In genomic region chr3:123336441-123336851, GRCh38 we compare ENCODE assay signal across 18 cellular contexts.
DNase-seq lines count a peak whose midpoint lies in the region; ATAC-seq and TF ChIP-seq lines count a peak whose summit lies in the region.
"Had no signal": no experiment of that assay in that cellular context is flagged by ENCODE, and none has a peak within 500 bp of the region (broad histone marks: within the 10 kb centered on the region; RNA-seq: fewer than 3 reads in every experiment).

No MANE protein-coding gene starts in this region.

- H3K27ac Mint-ChIP-seq in T-helper 17 cell, result peak overlapping the region; percentile 83
- H3K27ac Mint-ChIP-seq: B cell had no signal

- 0 out of 22 replicates have a peak, but pooled peaks cover 0 to 6% (median 0%) of the 10 kb centered on the region in 11 experiments for H3K9me3 ChIP-seq in BLaER1 treated with 17β-estradiol and CSF1 and Interleukin-3, amounts not matched to agents 10 nM and 100 nM (replicated peaks in 1 of 11)
- H3K9me3 ChIP-seq in T-helper 17 cell (ENCODE audit: control insufficient read depth, low read length, poor library complexity, severe bottlenecking), result no peaks in the 10 kb centered on the region
- no peaks in the 10 kb centered on the region for H3K9me3 ChIP-seq in left ventricle myocardium inferior (replicated peaks)
- H3K9me3 ChIP-seq in sigmoid colon, result no peaks in the 10 kb centered on the region

- ATAC-seq in T-helper 17 cell (no peak), foreskin keratinocyte (no peak)
- ATAC-seq: HepG2, PC-3 had no signal

- no peak for TF ChIP-seq CTCF in left ventricle myocardium inferior (IDR thresholded peaks at IDR 0.05; ENCODE audit: borderline replicate concordance)
- TF ChIP-seq CTCF in sigmoid colon (IDR thresholded peaks at IDR 0.05), result no peak
- TF ChIP-seq CTCF in foreskin keratinocyte (conservative IDR thresholded peaks at IDR 0.05), result no peak

- no peak overlapping the region for H3K4me3 ChIP-seq in BLaER1 treated with 17β-estradiol and CSF1 and Interleukin-3, amounts not matched to agents 10 nM and 100 nM
- H3K4me3 ChIP-seq in left ventricle myocardium inferior (no peak overlapping the region), sigmoid colon (no peak overlapping the region)

- no peak for TF ChIP-seq POLR2A in sigmoid colon (IDR thresholded peaks at IDR 0.05)

- H3K4me1 Mint-ChIP-seq in T-helper 17 cell, result peaks cover 13% of the 10 kb centered on the region
- H3K4me1 Mint-ChIP-seq: B cell had no signal

- peaks cover 7 to 84% (median 70%) of the 10 kb centered on the region in 10 experiments for H3K4me1 ChIP-seq in BLaER1 treated with 17β-estradiol and CSF1 and Interleukin-3, amounts not matched to agents 10 nM and 100 nM
- H3K4me1 ChIP-seq in left ventricle myocardium inferior (peaks cover 98% of the 10 kb centered on the region), sigmoid colon (peaks cover 0 to 55% (median 46%) of the 10 kb centered on the region in 4 donors), foreskin keratinocyte (no peaks in the 10 kb centered on the region)

- peak overlapping the region in 8 of 11 experiments; percentile 71 to 89 (median 74); a peak in 14 of 22 replicates for H3K4me2 ChIP-seq in BLaER1 treated with 17β-estradiol and CSF1 and Interleukin-3, amounts not matched to agents 10 nM and 100 nM

- 90 to 91% methylated on average over 7 of the region's 7 CpGs for WGBS in sigmoid colon, 2 donors

- H3K4me3 Mint-ChIP-seq in T-helper 17 cell, result no peak overlapping the region
- H3K4me3 Mint-ChIP-seq: B cell; CD8-positive, alpha-beta memory T cell had no signal

- no peak for TF ChIP-seq EP300 in sigmoid colon (IDR thresholded peaks at IDR 0.05)

- H3K27me3 Mint-ChIP-seq in T-helper 17 cell, result peaks cover 5% of the 10 kb centered on the region
- H3K27me3 Mint-ChIP-seq: B cell had no signal

- H3K36me3 Mint-ChIP-seq in T-helper 17 cell (ENCODE audit: low read depth), result no peaks in the 10 kb centered on the region
- H3K36me3 Mint-ChIP-seq: CD8-positive, alpha-beta memory T cell had no signal

- no peaks in the 10 kb centered on the region for H3K36me3 ChIP-seq in BLaER1 treated with 17β-estradiol and CSF1 and Interleukin-3, amounts not matched to agents 10 nM and 100 nM
- H3K36me3 ChIP-seq in left ventricle myocardium inferior (no peaks in the 10 kb centered on the region), sigmoid colon (peaks cover 0 to 7% (median 0%) of the 10 kb centered on the region in 4 donors)

- DNase-seq in T-helper 17 cell, result no peak
- peak; percentile 6 for DNase-seq in left ventricle myocardium inferior
- DNase-seq in sigmoid colon, result peak; percentile 45
- no peak for DNase-seq in foreskin keratinocyte
- no peak for DNase-seq in hypothalamus (lab: John Stamatoyannopoulos, UW)
- no peak for DNase-seq in NCI-H1436 (lab: John Stamatoyannopoulos, UW)
- DNase-seq: GF-D8, KG1, NCI-H146, NCI-H2081 treated with DMSO at 0.1 percent for 48 hours, NCI-H510A treated with DMSO at 0.1 percent for 48 hours, NCI-H82, PC-3 had no signal

- intact Hi-C loops in left ventricle myocardium inferior (cut with micrococcal nuclease) (no loop called here), sigmoid colon (cut with DNase I) (no loop called here)

- peaks cover 0 to 6% (median 0%) of the 10 kb centered on the region in 11 experiments; a peak in 3 of 22 replicates for H4K20me1 ChIP-seq in BLaER1 treated with 17β-estradiol and CSF1 and Interleukin-3, amounts not matched to agents 10 nM and 100 nM

- H3K27me3 ChIP-seq in BLaER1 treated with 17β-estradiol and CSF1 and Interleukin-3, amounts not matched to agents 10 nM and 100 nM, result peaks cover 0 to 5% (median 0%) of the 10 kb centered on the region in 11 experiments; a peak in 2 of 22 replicates
- H3K27me3 ChIP-seq in left ventricle myocardium inferior (ENCODE audit: low read depth) (no peaks in the 10 kb centered on the region), sigmoid colon (no peaks in the 10 kb centered on the region), foreskin keratinocyte (peaks cover 9% of the 10 kb centered on the region)

- H3K27ac ChIP-seq in BLaER1 treated with 17β-estradiol and CSF1 and Interleukin-3, amounts not matched to agents 10 nM and 100 nM, result no peak overlapping the region
- H3K27ac ChIP-seq in left ventricle myocardium inferior (replicated peaks) (peak overlapping the region; percentile 87), sigmoid colon (peak overlapping the region in 2 of 4 donors; percentile 25 to 85), foreskin keratinocyte (no peak overlapping the region)
- H3K27ac ChIP-seq: RWPE1 had no signal

- H3K9ac ChIP-seq in BLaER1 treated with 17β-estradiol and CSF1 and Interleukin-3, amounts not matched to agents 10 nM and 100 nM, result no peak overlapping the region

Comparison
In these comparisons a context has a peak if more than half of its experiments do, and no peak if none do; other contexts are left out.
1. DNase-seq: peak in left ventricle myocardium inferior (single experiment) and sigmoid colon (single experiment); none in T-helper 17 cell (0 of 3), foreskin keratinocyte (0 of 2), hypothalamus (0 of 51) and NCI-H1436 (single experiment).